1 cellular context compared by ENCODE assay signal in the genomic region with DNA sequence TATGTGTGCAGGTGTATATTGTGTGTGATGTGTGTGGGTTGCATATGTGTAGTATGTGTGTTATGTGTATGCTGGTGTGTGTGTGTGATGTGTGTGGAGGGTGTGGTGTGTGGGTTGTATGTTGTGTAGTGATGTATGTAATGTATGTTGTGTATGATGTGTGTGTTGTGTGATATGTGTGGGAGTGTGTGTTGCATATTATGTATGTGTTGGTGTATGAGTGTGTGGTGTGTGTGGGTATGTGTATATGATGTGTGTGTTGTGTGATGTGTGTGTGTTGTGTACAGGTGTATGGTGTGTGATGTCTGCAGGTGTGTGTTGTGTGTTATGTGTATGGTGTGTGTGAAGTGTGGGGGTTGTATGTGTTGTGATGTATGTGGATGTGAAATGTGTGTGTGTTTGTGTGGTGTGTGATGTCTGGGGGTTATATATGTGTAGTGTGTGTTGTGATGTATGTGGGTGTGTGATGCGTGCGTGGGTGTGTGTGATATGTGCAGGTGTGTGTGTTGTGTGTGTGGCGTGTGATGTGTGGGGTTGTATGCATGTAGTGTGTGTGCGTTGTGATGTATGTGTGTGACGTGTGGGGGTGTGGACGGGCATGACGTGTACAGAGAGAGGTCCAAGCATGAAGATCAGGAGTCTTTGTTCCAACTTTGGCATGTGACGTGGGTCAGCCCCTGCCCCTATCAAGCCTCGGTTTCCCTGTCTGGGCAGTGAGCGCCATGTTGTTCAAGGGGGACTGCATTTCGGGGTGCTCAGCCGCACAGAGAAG.
TF ChIP-seq lines count a peak whose summit lies in the region.

No MANE protein-coding gene starts in this region.

TF ChIP-seq in K562, 482 proteins besides CTCF, POLR2A, EP300 and RAD21 (continued from another document):
- TF ChIP-seq, protein P1, sequence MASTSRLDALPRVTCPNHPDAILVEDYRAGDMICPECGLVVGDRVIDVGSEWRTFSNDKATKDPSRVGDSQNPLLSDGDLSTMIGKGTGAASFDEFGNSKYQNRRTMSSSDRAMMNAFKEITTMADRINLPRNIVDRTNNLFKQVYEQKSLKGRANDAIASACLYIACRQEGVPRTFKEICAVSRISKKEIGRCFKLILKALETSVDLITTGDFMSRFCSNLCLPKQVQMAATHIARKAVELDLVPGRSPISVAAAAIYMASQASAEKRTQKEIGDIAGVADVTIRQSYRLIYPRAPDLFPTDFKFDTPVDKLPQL (IDR thresholded peaks at IDR 0.05; ENCODE audit: extremely low read depth, insufficient read length), result no peak
- no peak for TF ChIP-seq CEBPB (tag; IDR thresholded peaks at IDR 0.05)
- no peak for TF ChIP-seq TAF15 (IDR thresholded peaks at IDR 0.05; ENCODE audit: low read depth, low read length)
- no peak for TF ChIP-seq ZKSCAN8 (CRISPR knock-in tag; IDR thresholded peaks at IDR 0.05)
- no peak for TF ChIP-seq MEIS2 (IDR thresholded peaks at IDR 0.05; ENCODE audit: partially characterized antibody)
- TF ChIP-seq ATF1 (CRISPR knock-in tag; IDR thresholded peaks at IDR 0.05), result no peak
- TF ChIP-seq ATF1 (tag; IDR thresholded peaks at IDR 0.05), result peak; percentile 67
- TF ChIP-seq EP400 (IDR thresholded peaks at IDR 0.05), result no peak
- TF ChIP-seq BACH1 (tag; IDR thresholded peaks at IDR 0.05), result no peak
- no peak for TF ChIP-seq ZBED1 (IDR thresholded peaks at IDR 0.05)
